1 cellular context compared by ENCODE assay signal in the genomic region with DNA sequence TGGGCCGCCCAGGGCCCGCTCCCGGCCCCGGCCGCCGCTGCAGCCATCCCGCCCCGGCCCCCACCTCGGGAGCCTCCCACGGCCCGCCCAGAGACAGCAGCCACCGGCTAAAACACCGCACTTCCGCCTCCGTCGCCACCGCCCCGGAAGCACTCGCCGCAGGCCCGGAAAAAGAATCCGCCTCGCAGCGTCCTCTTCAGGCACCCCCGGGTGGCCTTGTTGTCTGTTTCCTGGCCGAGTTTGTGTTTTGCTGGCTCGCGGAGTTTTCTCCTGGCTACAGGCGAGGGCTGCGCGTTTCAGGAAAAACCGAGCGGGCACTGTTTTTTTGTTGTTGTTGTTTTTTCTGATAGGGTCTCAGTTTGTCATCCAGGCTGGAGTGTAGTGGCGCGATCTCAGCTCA.
TF ChIP-seq lines count a peak whose summit lies in the region.
"Not testable (repeated sequence)": the region's sequence is repeated elsewhere in the genome, so short reads cannot be mapped to it uniquely, and the experiment has no call there.

A gene (minus strand): TSS at position 125 of the 400 bp plus-strand sequence. CDS start 78 bp downstream, at position 47.

TF ChIP-seq in K562, 482 proteins besides CTCF, POLR2A, EP300 and RAD21 (continued from another document):
- TF ChIP-seq SIX5 (IDR thresholded peaks at IDR 0.05; ENCODE audit: borderline replicate concordance in 1 of 2, insufficient read depth in 1 of 2, low read depth in 1 of 2, low read length in 2 of 2) (peak in 1 of 2 experiments; percentile 12; a peak in 1 of 4 replicates), CBX3 (IDR thresholded peaks at IDR 0.05; ENCODE audit: borderline replicate concordance in 1 of 2, low read length in 2 of 2) (0 out of 3 replicates have a peak, but pooled peaks of 1 of the 2 experiments have one; percentile 19), ZNF165 (CRISPR knock-in tag; IDR thresholded peaks at IDR 0.05; ENCODE audit: borderline replicate concordance) (0 out of 2 replicates have a peak, but pooled peaks have one; percentile 58), FOXJ2 (tag; IDR thresholded peaks at IDR 0.05) (0 out of 2 replicates have a peak, but pooled peaks have one; percentile 22), ELF2 (CRISPR knock-in tag; IDR thresholded peaks at IDR 0.05) (peak; percentile 74; the same call in 1 of the 2 replicates), RBFOX2 (IDR thresholded peaks at IDR 0.05; ENCODE audit: low read depth, low read length) (peak; percentile 71), ATF1 (tag; IDR thresholded peaks at IDR 0.05) (peak; percentile 51), ZNF766 (CRISPR knock-in tag; conservative IDR thresholded peaks at IDR 0.05) (peak; percentile 61; the same call in 1 of the 2 replicates), PHF20 (IDR thresholded peaks at IDR 0.05; ENCODE audit: partially characterized antibody) (peak; percentile 95), MAZ (CRISPR knock-in tag; conservative IDR thresholded peaks at IDR 0.05 in 1 of 2, IDR thresholded peaks at IDR 0.05 in 1 of 2) (peak; percentile 68 to 70), POLR2G (IDR thresholded peaks at IDR 0.05; ENCODE audit: low read depth, low read length) (peak; percentile 74), ZFX (CRISPR knock-in tag; IDR thresholded peaks at IDR 0.05) (peak; percentile 63), TEAD1 (CRISPR knock-in tag; IDR thresholded peaks at IDR 0.05) (peak in 1 of 2 experiments; percentile 76; a peak in 2 of 4 replicates), KLF6 (CRISPR knock-in tag; IDR thresholded peaks at IDR 0.05; ENCODE audit: borderline replicate concordance) (peak; percentile 78; the same call in 1 of the 2 replicates), ZBTB17 (CRISPR knock-in tag; IDR thresholded peaks at IDR 0.05) (0 out of 2 replicates have a peak, but pooled peaks have one; percentile 23), ARID1B (IDR thresholded peaks at IDR 0.05) (peak; percentile 18; the same call in 1 of the 2 replicates), EP400 (IDR thresholded peaks at IDR 0.05) (peak; percentile 65), DIDO1 (tag; IDR thresholded peaks at IDR 0.05; ENCODE audit: low read depth) (peak; percentile 73; the same call in 1 of the 2 replicates), E2F3 (CRISPR knock-in tag; IDR thresholded peaks at IDR 0.05) (0 out of 2 replicates have a peak, but pooled peaks have one; percentile 17), CXXC5 (CRISPR knock-in tag; IDR thresholded peaks at IDR 0.05) (peak; percentile 86), HCFC1 (IDR thresholded peaks at IDR 0.05; ENCODE audit: low read depth, low read length) (peak; percentile 66), ETV1 (tag; conservative IDR thresholded peaks at IDR 0.05; ENCODE audit: low read depth) (peak; percentile 58; the same call in 1 of the 2 replicates)
- TF ChIP-seq, protein P1, sequence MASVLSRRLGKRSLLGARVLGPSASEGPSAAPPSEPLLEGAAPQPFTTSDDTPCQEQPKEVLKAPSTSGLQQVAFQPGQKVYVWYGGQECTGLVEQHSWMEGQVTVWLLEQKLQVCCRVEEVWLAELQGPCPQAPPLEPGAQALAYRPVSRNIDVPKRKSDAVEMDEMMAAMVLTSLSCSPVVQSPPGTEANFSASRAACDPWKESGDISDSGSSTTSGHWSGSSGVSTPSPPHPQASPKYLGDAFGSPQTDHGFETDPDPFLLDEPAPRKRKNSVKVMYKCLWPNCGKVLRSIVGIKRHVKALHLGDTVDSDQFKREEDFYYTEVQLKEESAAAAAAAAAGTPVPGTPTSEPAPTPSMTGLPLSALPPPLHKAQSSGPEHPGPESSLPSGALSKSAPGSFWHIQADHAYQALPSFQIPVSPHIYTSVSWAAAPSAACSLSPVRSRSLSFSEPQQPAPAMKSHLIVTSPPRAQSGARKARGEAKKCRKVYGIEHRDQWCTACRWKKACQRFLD (CRISPR knock-in tag; IDR thresholded peaks at IDR 0.05) = peak; percentile 38; the same call in 1 of the 2 replicates
- TF ChIP-seq, protein P2, sequence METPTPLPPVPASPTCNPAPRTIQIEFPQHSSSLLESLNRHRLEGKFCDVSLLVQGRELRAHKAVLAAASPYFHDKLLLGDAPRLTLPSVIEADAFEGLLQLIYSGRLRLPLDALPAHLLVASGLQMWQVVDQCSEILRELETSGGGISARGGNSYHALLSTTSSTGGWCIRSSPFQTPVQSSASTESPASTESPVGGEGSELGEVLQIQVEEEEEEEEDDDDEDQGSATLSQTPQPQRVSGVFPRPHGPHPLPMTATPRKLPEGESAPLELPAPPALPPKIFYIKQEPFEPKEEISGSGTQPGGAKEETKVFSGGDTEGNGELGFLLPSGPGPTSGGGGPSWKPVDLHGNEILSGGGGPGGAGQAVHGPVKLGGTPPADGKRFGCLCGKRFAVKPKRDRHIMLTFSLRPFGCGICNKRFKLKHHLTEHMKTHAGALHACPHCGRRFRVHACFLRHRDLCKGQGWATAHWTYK (CRISPR knock-in tag; IDR thresholded peaks at IDR 0.05) = 0 out of 2 replicates have a peak, but pooled peaks have one; percentile 41
- TF ChIP-seq ATF1 (CRISPR knock-in tag; IDR thresholded peaks at IDR 0.05) = not testable (repeated sequence)
- TF ChIP-seq, protein P3, sequence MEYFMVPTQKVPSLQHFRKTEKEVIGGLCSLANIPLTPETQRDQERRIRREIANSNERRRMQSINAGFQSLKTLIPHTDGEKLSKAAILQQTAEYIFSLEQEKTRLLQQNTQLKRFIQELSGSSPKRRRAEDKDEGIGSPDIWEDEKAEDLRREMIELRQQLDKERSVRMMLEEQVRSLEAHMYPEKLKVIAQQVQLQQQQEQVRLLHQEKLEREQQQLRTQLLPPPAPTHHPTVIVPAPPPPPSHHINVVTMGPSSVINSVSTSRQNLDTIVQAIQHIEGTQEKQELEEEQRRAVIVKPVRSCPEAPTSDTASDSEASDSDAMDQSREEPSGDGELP (CRISPR knock-in tag; IDR thresholded peaks at IDR 0.05; ENCODE audit: borderline replicate concordance) = peak; percentile 16; the same call in 1 of the 2 replicates
- TF ChIP-seq, protein P4, sequence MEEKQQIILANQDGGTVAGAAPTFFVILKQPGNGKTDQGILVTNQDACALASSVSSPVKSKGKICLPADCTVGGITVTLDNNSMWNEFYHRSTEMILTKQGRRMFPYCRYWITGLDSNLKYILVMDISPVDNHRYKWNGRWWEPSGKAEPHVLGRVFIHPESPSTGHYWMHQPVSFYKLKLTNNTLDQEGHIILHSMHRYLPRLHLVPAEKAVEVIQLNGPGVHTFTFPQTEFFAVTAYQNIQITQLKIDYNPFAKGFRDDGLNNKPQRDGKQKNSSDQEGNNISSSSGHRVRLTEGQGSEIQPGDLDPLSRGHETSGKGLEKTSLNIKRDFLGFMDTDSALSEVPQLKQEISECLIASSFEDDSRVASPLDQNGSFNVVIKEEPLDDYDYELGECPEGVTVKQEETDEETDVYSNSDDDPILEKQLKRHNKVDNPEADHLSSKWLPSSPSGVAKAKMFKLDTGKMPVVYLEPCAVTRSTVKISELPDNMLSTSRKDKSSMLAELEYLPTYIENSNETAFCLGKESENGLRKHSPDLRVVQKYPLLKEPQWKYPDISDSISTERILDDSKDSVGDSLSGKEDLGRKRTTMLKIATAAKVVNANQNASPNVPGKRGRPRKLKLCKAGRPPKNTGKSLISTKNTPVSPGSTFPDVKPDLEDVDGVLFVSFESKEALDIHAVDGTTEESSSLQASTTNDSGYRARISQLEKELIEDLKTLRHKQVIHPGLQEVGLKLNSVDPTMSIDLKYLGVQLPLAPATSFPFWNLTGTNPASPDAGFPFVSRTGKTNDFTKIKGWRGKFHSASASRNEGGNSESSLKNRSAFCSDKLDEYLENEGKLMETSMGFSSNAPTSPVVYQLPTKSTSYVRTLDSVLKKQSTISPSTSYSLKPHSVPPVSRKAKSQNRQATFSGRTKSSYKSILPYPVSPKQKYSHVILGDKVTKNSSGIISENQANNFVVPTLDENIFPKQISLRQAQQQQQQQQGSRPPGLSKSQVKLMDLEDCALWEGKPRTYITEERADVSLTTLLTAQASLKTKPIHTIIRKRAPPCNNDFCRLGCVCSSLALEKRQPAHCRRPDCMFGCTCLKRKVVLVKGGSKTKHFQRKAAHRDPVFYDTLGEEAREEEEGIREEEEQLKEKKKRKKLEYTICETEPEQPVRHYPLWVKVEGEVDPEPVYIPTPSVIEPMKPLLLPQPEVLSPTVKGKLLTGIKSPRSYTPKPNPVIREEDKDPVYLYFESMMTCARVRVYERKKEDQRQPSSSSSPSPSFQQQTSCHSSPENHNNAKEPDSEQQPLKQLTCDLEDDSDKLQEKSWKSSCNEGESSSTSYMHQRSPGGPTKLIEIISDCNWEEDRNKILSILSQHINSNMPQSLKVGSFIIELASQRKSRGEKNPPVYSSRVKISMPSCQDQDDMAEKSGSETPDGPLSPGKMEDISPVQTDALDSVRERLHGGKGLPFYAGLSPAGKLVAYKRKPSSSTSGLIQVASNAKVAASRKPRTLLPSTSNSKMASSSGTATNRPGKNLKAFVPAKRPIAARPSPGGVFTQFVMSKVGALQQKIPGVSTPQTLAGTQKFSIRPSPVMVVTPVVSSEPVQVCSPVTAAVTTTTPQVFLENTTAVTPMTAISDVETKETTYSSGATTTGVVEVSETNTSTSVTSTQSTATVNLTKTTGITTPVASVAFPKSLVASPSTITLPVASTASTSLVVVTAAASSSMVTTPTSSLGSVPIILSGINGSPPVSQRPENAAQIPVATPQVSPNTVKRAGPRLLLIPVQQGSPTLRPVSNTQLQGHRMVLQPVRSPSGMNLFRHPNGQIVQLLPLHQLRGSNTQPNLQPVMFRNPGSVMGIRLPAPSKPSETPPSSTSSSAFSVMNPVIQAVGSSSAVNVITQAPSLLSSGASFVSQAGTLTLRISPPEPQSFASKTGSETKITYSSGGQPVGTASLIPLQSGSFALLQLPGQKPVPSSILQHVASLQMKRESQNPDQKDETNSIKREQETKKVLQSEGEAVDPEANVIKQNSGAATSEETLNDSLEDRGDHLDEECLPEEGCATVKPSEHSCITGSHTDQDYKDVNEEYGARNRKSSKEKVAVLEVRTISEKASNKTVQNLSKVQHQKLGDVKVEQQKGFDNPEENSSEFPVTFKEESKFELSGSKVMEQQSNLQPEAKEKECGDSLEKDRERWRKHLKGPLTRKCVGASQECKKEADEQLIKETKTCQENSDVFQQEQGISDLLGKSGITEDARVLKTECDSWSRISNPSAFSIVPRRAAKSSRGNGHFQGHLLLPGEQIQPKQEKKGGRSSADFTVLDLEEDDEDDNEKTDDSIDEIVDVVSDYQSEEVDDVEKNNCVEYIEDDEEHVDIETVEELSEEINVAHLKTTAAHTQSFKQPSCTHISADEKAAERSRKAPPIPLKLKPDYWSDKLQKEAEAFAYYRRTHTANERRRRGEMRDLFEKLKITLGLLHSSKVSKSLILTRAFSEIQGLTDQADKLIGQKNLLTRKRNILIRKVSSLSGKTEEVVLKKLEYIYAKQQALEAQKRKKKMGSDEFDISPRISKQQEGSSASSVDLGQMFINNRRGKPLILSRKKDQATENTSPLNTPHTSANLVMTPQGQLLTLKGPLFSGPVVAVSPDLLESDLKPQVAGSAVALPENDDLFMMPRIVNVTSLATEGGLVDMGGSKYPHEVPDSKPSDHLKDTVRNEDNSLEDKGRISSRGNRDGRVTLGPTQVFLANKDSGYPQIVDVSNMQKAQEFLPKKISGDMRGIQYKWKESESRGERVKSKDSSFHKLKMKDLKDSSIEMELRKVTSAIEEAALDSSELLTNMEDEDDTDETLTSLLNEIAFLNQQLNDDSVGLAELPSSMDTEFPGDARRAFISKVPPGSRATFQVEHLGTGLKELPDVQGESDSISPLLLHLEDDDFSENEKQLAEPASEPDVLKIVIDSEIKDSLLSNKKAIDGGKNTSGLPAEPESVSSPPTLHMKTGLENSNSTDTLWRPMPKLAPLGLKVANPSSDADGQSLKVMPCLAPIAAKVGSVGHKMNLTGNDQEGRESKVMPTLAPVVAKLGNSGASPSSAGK (IDR thresholded peaks at IDR 0.05) = peak; percentile 61
- TF ChIP-seq, protein P5, sequence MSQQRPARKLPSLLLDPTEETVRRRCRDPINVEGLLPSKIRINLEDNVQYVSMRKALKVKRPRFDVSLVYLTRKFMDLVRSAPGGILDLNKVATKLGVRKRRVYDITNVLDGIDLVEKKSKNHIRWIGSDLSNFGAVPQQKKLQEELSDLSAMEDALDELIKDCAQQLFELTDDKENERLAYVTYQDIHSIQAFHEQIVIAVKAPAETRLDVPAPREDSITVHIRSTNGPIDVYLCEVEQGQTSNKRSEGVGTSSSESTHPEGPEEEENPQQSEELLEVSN (IDR thresholded peaks at IDR 0.05; ENCODE audit: borderline replicate concordance in 1 of 2, extremely low read depth in 1 of 2, insufficient read depth in 1 of 2, insufficient read length in 1 of 2, low read depth in 1 of 2, low read length in 1 of 2, poor library complexity in 1 of 2, severe bottlenecking in 1 of 2) = peak in 1 of 2 experiments; percentile 32
- TF ChIP-seq, protein P6, sequence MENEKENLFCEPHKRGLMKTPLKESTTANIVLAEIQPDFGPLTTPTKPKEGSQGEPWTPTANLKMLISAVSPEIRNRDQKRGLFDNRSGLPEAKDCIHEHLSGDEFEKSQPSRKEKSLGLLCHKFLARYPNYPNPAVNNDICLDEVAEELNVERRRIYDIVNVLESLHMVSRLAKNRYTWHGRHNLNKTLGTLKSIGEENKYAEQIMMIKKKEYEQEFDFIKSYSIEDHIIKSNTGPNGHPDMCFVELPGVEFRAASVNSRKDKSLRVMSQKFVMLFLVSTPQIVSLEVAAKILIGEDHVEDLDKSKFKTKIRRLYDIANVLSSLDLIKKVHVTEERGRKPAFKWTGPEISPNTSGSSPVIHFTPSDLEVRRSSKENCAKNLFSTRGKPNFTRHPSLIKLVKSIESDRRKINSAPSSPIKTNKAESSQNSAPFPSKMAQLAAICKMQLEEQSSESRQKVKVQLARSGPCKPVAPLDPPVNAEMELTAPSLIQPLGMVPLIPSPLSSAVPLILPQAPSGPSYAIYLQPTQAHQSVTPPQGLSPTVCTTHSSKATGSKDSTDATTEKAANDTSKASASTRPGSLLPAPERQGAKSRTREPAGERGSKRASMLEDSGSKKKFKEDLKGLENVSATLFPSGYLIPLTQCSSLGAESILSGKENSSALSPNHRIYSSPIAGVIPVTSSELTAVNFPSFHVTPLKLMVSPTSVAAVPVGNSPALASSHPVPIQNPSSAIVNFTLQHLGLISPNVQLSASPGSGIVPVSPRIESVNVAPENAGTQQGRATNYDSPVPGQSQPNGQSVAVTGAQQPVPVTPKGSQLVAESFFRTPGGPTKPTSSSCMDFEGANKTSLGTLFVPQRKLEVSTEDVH (IDR thresholded peaks at IDR 0.05; ENCODE audit: low read depth, partially characterized antibody) = peak; percentile 91
TF ChIP-seq in K562: peak in this region for 74; not testable (repeated sequence) for 408.
